ENCODE assay signal across 1 cellular context in the genomic region with DNA sequence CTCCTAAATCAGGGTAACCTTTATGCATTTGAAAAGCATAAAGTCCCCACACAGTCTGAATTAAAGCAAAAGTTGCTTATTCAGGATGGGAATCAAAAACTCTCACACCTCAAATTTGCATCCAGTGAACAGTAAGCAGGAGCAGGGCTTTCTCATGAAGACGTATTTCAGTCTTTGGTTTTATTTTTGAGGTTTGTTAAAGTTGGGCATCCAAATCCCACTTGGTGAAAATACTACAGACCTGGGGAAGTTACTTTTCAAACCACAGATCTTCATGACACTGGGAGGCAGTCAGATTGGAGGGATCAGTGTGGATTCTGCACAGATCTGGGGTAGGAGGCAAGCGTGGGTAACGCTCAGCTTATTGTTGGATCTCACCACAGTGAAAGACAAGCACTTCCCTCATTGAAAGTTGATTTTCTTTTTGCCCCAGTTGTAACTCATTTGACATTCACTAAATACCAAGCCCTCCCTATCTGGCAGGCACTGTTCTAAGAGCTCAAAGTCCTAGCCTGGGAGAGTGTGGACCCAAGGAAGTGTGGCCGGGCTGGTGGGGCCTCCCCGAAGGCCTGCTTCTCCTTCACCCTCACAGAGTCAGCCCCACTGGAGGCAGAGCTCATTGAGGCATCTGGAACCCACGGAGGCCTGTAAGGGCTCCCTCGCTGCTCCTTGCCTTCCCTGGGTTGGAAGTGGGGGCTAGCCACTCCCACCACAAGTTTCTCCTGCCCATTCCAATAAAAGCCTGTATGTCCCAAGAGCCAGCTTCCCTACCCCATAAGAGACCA.
TF ChIP-seq lines count a peak whose summit lies in the region.

No MANE protein-coding gene starts in this region.

TF ChIP-seq in H1, 55 proteins besides CTCF, POLR2A, EP300 and RAD21 (continued from another document):
- no peak for TF ChIP-seq EGR1 (IDR thresholded peaks at IDR 0.05; ENCODE audit: borderline replicate concordance, low read depth, low read length)
- TF ChIP-seq SIN3A (conservative IDR thresholded peaks at IDR 0.05 in 1 of 2, IDR thresholded peaks at IDR 0.05 in 1 of 2; ENCODE audit: low read depth in 1 of 2, low read length in 2 of 2) = no peak
- TF ChIP-seq SUZ12 (IDR thresholded peaks at IDR 0.05; ENCODE audit: low read length) = no peak
- TF ChIP-seq BCL11A (IDR thresholded peaks at IDR 0.05; ENCODE audit: low read depth in 2 of 2, low read length in 2 of 2) = no peak
- no peak for TF ChIP-seq PHF8 (conservative IDR thresholded peaks at IDR 0.05; ENCODE audit: low read depth, low read length)
